In the genomic region with DNA sequence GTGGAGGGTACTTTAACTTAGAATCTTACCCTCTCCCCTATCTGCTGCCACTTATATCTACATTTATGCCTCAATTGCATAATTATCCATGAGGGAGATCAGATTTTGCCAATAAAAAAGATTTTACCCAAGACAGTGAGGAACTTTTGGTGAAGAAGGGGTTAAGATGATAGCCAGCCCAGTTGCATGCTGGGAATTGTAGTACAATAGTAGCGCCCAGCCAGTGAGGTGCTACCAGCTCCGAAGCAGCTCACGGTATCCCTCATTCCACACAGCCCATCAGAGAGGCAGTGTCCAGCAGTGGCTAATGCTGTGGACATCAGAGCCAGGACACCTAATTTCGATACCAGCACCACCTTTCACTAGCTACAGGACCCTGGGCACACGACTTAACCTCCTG, we compare ENCODE assay signal across 8 cellular contexts. TPM values are rescaled to one million over a fixed set of nuclear protein-coding genes. Genes with fewer than 3 reads are reported as not detected.
DNase-seq lines count a peak whose midpoint lies in the region; ATAC-seq, FAIRE-seq and TF ChIP-seq lines count a peak whose summit lies in the region.

No MANE protein-coding gene starts in this region.

- CTCF ChIA-PET in HEK293T (lab: Yijun Ruan, JAX) (interaction anchor here (0.9 to 1.3 kb wide), 2 partner anchors 61 to 64 kb away, joined by 3 to 4 read pairs; no protein-coding TSS in a partner anchor), GM12878 (lab: Yijun Ruan, JAX) (no interaction called here)

- no peak for TF ChIP-seq POLR2A in GM12878 (IDR thresholded peaks at IDR 0.05; ENCODE audit: low read depth, low read length)

- H3K27me3 ChIP-seq in GM12878 (replicated peaks in 1 of 2; ENCODE audit: control insufficient read depth in 2 of 2, insufficient read depth in 2 of 2, low read length in 1 of 2): peaks cover 0 to 3% of the 10 kb centered on the region in 2 experiments; a peak in 1 of 4 replicates

- TF ChIP-seq CTCF in GM12878 (IDR thresholded peaks at IDR 0.05 in 2 of 3, conservative IDR thresholded peaks at IDR 0.05 in 1 of 3; ENCODE audit: control insufficient read depth in 2 of 3, extremely low read depth in 1 of 3, insufficient read depth in 1 of 3, low read depth in 3 of 3, low read length in 3 of 3): no peak

- no peaks in the 10 kb centered on the region for H3K36me3 ChIP-seq in GM12878 (ENCODE audit: control insufficient read depth in 2 of 2, insufficient read depth in 2 of 2, low read length in 1 of 2)

- RAD21 ChIA-PET in GM12878 (lab: Charles Lee; ENCODE audit: unreplicated experiment): interaction anchor here (1.4 kb wide), 1 partner anchor 64 kb away, joined by 3 read pairs; no protein-coding TSS in a partner anchor

- peak; percentile 56 for DNase-seq in AG08395 (ENCODE audit: low spot score)
- DNase-seq in HEK293T (ENCODE audit: extremely low spot score): peak; percentile 76
- DNase-seq in GM12878 (ENCODE audit: low read depth, low spot score): no peak
- no peak for DNase-seq in left lobe of liver (ENCODE audit: low spot score)
- DNase-seq in NCI-H1694 (lab: John Stamatoyannopoulos, UW): no peak
- no peak for DNase-seq in NCI-H524 treated with DMSO at 0.1 percent for 48 hours (lab: John Stamatoyannopoulos, UW)

- no peak for TF ChIP-seq RAD21 in GM12878 (IDR thresholded peaks at IDR 0.05; ENCODE audit: insufficient read depth, low read depth, low read length)

- WGBS in GM12878 (ENCODE audit: insufficient coverage, insufficient replicate concordance, low lambda C conversion rate, missing lambda C conversion rate): 6% methylated on average over 5 of the region's 5 CpGs

- no peak overlapping the region for H3K27ac ChIP-seq in GM12878 (ENCODE audit: control insufficient read depth, insufficient read depth)

- FAIRE-seq in GM12878 (lab: Jason Lieb, UNC): peak; percentile 47

- peak overlapping the region; percentile 20 for H2AFZ ChIP-seq in GM12878 (ENCODE audit: control insufficient read depth, low read depth, low read length)

- H3K4me1 ChIP-seq in GM12878 (ENCODE audit: control insufficient read depth, insufficient read depth, low read length): no peaks in the 10 kb centered on the region

- peak; percentile 76 for ATAC-seq in GM12878
- ATAC-seq in left lobe of liver: peak; percentile 94
- no peak for ATAC-seq in GM21576 (IDR thresholded peaks at IDR 0.05; ENCODE audit: unreplicated experiment)
- no peak for ATAC-seq in HG03280 (IDR thresholded peaks at IDR 0.05; ENCODE audit: unreplicated experiment)

- intact Hi-C loops in GM12878 (cut with micrococcal nuclease; ENCODE audit: unreplicated experiment): no loop called here

- in situ Hi-C loops in GM12878 (cut with MboI): no loop called here

- TF ChIP-seq EP300 in GM12878 (IDR thresholded peaks at IDR 0.05; ENCODE audit: borderline replicate concordance in 1 of 2, control insufficient read depth in 1 of 2, low read depth in 2 of 2, low read length in 2 of 2): no peak

- no peaks in the 10 kb centered on the region for H3K79me2 ChIP-seq in GM12878 (ENCODE audit: control insufficient read depth, insufficient read depth, low read length)

- no peak overlapping the region for H3K4me3 ChIP-seq in GM12878

- no peak overlapping the region for H3K9ac ChIP-seq in GM12878 (ENCODE audit: control insufficient read depth, insufficient read depth, low read length)

- H4K20me1 ChIP-seq in GM12878 (ENCODE audit: control insufficient read depth, insufficient read depth): no peaks in the 10 kb centered on the region

- H3K9me3 ChIP-seq in GM12878 (replicated peaks; ENCODE audit: control insufficient read depth, insufficient read depth, low read length): no peaks in the 10 kb centered on the region; the same call in 2 of the 3 replicates

- POLR2A ChIA-PET in HEK293T (lab: Yijun Ruan, JAX): interaction anchor here (1.3 kb wide), 1 partner anchor 50 kb away, joined by 3 read pairs; a partner anchor contains a TSS
- POLR2A ChIA-PET in GM12878 (lab: Charles Lee): interaction anchor here (0.7 kb wide), 1 partner anchor 50 kb away, joined by 3 read pairs; a partner anchor contains a TSS

- H3K4me2 ChIP-seq in GM12878 (ENCODE audit: control insufficient read depth, insufficient read depth): peak overlapping the region; percentile 26; the same call in 1 of the 2 replicates

- SMC1A ChIA-PET in GM12878 (lab: Charles Lee; ENCODE audit: uncharacterized antibody, unreplicated experiment): interaction anchor here (0.5 to 0.6 kb wide), 2 partner anchors 13 to 271 kb away, joined by 3 read pairs; no protein-coding TSS in a partner anchor

- no TSS peak for BruUV-seq in GM12878 (replicated peaks; lab: Mats Ljungman, UMichigan)

TF ChIP-seq in HEK293T, 16 proteins besides CTCF, POLR2A, EP300 and RAD21:
- TF ChIP-seq L3MBTL2 (conservative IDR thresholded peaks at IDR 0.05) (peak; percentile 15; the same call in 1 of the 2 replicates), TARDBP (IDR thresholded peaks at IDR 0.05) (no peak)

TF ChIP-seq in GM12878, 131 proteins besides CTCF, POLR2A, EP300 and RAD21:
- no peak for TF ChIP-seq SPI1 (IDR thresholded peaks at IDR 0.05; ENCODE audit: borderline replicate concordance, insufficient read depth, low read depth, low read length)
- TF ChIP-seq, protein P1, sequence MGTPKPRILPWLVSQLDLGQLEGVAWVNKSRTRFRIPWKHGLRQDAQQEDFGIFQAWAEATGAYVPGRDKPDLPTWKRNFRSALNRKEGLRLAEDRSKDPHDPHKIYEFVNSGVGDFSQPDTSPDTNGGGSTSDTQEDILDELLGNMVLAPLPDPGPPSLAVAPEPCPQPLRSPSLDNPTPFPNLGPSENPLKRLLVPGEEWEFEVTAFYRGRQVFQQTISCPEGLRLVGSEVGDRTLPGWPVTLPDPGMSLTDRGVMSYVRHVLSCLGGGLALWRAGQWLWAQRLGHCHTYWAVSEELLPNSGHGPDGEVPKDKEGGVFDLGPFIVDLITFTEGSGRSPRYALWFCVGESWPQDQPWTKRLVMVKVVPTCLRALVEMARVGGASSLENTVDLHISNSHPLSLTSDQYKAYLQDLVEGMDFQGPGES (IDR thresholded peaks at IDR 0.05): no peak
- peak; percentile 66 for TF ChIP-seq HCFC1 (IDR thresholded peaks at IDR 0.05; ENCODE audit: low read length)
- TF ChIP-seq GATAD2B (conservative IDR thresholded peaks at IDR 0.05; ENCODE audit: low read depth): no peak
- TF ChIP-seq WRNIP1 (IDR thresholded peaks at IDR 0.05; ENCODE audit: borderline replicate concordance, low read depth, low read length): no peak
- TF ChIP-seq PAX5 (IDR thresholded peaks at IDR 0.05; ENCODE audit: borderline replicate concordance, low read depth, low read length): no peak
- no peak for TF ChIP-seq RAD51 (IDR thresholded peaks at IDR 0.05)
- TF ChIP-seq SIX5 (IDR thresholded peaks at IDR 0.05; ENCODE audit: low read depth, low read length, severe bottlenecking): peak; percentile 66
- no peak for TF ChIP-seq ZNF384 (IDR thresholded peaks at IDR 0.05; ENCODE audit: borderline replicate concordance, low read depth, low read length)

RNA-seq across cellular contexts. Expression of a gene that starts 5.9 kb away (rescaled TPM):
- total RNA-seq in GM12878 (2013; cell fraction: nucleolus; rRNA removed): not detected in 2 replicates
- total RNA-seq in GM12878 (2014; rRNA removed): not detected in 2 replicates
- total RNA-seq in GM12878 (2014; rRNA removed; fragmentation: Illumina TruSeq; extraction: Trizol): not detected in 2 replicates
- not detected in 2 replicates for total RNA-seq in GM12878 (2021)
- polyA plus RNA-seq in GM12878 (2011; ENCODE audit: low read depth): not detected
- polyA plus RNA-seq in GM12878 (2011; rRNA removed): 0.04 TPM in 1 of 2 replicates, not detected in the other
- polyA plus RNA-seq in GM12878 (2011; cell fraction: cytosol; rRNA removed): 0.16 TPM in 1 of 2 replicates, not detected in the other
- polyA plus RNA-seq in GM12878 (2011; cell fraction: nucleus; rRNA removed): not detected in 2 replicates
- 0.06 TPM in 1 of 2 replicates, not detected in the other for polyA plus RNA-seq in GM12878 (2012)
- not detected in 2 replicates for polyA plus RNA-seq in GM12878 (2014; fragmentation: Illumina TruSeq; extraction: Trizol)
- not detected for polyA plus RNA-seq in GM12878 (2014; fragmentation: Nextera tagmentation; extraction: Ambion mirVana)
- not detected in 2 replicates for polyA plus RNA-seq in GM12878 (2014; rRNA removed)
- polyA plus RNA-seq in GM12878 (2016; fragmentation: Nextera tagmentation; extraction: Ambion mirVana): not detected
- polyA minus RNA-seq in GM12878 (2011; rRNA and poly(A)+ RNA removed): not detected in 2 replicates
- polyA minus RNA-seq in GM12878 (2011; cell fraction: cytosol; rRNA and poly(A)+ RNA removed): not detected in 2 replicates
- not detected in 2 replicates for polyA minus RNA-seq in GM12878 (2011; cell fraction: nucleus; rRNA and poly(A)+ RNA removed)
- total RNA-seq in left lobe of liver: 0.75 TPM

RNA-seq across cellular contexts. Expression of a gene that starts 49.4 kb away (rescaled TPM):
- total RNA-seq in GM12878 (2013; cell fraction: nucleolus; rRNA removed): 120 and 179 TPM in 2 replicates
- total RNA-seq in GM12878 (2014; rRNA removed) (8.5 and 8.9 TPM in 2 replicates), GM12878 (2014; rRNA removed; fragmentation: Illumina TruSeq; extraction: Trizol) (9.8 and 11.0 TPM in 2 replicates), GM12878 (2021) (7.3 and 9.7 TPM in 2 replicates), left lobe of liver (2.9 TPM)
- polyA plus RNA-seq in GM12878 (2011; ENCODE audit: low read depth): 3.8 TPM
- polyA plus RNA-seq in GM12878 (2011; rRNA removed) (18.1 and 33.3 TPM in 2 replicates), GM12878 (2014; fragmentation: Illumina TruSeq; extraction: Trizol) (13.3 and 20.6 TPM in 2 replicates), GM12878 (2014; fragmentation: Nextera tagmentation; extraction: Ambion mirVana) (10 to 100 TPM in 1 of 2 experiments, 1 to 10 TPM in 1; 5.3 to 10.8 TPM), GM12878 (2014; rRNA removed) (6.6 and 10.0 TPM in 2 replicates), GM12878 (2016; fragmentation: Nextera tagmentation; extraction: Ambion mirVana) (10 to 100 TPM in 1 of 2 experiments, 1 to 10 TPM in 1; 9.8 to 11.0 TPM)
- polyA plus RNA-seq in GM12878 (2011; cell fraction: cytosol; rRNA removed): 2.0 and 10.9 TPM in 2 replicates
- 20.2 and 26.3 TPM in 2 replicates for polyA plus RNA-seq in GM12878 (2011; cell fraction: nucleus; rRNA removed)
- polyA plus RNA-seq in GM12878 (2012): 11.8 and 15.9 TPM in 2 replicates
- polyA minus RNA-seq in GM12878 (2011; rRNA and poly(A)+ RNA removed): 8.3 and 8.4 TPM in 2 replicates
- 2.8 and 3.1 TPM in 2 replicates for polyA minus RNA-seq in GM12878 (2011; cell fraction: cytosol; rRNA and poly(A)+ RNA removed)
- 21.9 and 34.9 TPM in 2 replicates for polyA minus RNA-seq in GM12878 (2011; cell fraction: nucleus; rRNA and poly(A)+ RNA removed)

Comparison
In these comparisons a context has a peak if more than half of its experiments do, and no peak if none do; other contexts are left out.
1. DNase-seq: peak in AG08395 (single experiment) and HEK293T (single experiment); none in GM12878 (single experiment), left lobe of liver (single experiment), NCI-H1694 (single experiment) and NCI-H524 treated with DMSO at 0.1 percent for 48 hours (single experiment).
2. ATAC-seq: peak in GM12878 (single experiment) and left lobe of liver (single experiment); none in GM21576 (single experiment) and HG03280 (single experiment).